ENCODE assay signal across 26 cellular contexts in the genomic region with DNA sequence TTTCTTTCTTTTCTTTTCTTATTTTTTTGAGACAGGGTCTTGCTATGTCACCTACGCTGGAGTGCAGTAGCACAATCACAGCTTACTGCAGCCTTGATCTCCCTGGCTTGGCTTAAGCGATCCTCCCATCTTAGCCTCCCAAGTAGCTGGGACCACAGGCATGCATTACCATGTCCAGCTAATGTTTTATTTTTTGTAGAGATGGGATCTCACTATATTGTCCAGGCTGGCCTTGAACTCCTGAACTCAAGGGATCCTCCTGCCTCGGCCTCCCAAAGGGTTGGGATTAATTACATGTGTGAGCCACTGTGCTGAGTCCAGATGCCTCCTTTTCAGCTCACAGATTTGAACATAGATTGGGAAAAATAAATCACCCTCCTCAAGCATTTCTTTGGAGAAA.
"Had no signal": no experiment of that assay in that cellular context is flagged by ENCODE, and none has a peak within 500 bp of the region (broad histone marks: within the 10 kb centered on the region; RNA-seq: fewer than 3 reads in every experiment).

No MANE protein-coding gene starts in this region.

- ATAC-seq: effector memory CD8-positive, alpha-beta T cell; esophagus mucosa; gastrocnemius medialis; heart right ventricle; left cardiac atrium; left lung; left ventricle myocardium superior; lower lobe of right lung; mucosa of descending colon; naive thymus-derived CD8-positive, alpha-beta T cell had no signal

- H3K27me3 ChIP-seq: colonic mucosa, esophagus squamous epithelium, gastrocnemius medialis, heart right ventricle, left lung had no signal

- H3K4me1 ChIP-seq: colonic mucosa, esophagus squamous epithelium, gastrocnemius medialis, heart right ventricle, left lung, lower lobe of right lung had no signal

- H3K27ac Mint-ChIP-seq: dendritic cell treated with granulocyte-macrophage colony-stimulating factor and Interleukin-4, amounts not matched to agents 40 ng/mL and 50 ng/mL, for 4 days; effector memory CD8-positive, alpha-beta T cell; mesothelial cell of epicardium; naive thymus-derived CD8-positive, alpha-beta T cell had no signal

- H3K36me3 ChIP-seq: colonic mucosa, esophagus squamous epithelium, gastrocnemius medialis, heart right ventricle, left lung, lower lobe of right lung had no signal

- H3K4me3 Mint-ChIP-seq: dendritic cell treated with granulocyte-macrophage colony-stimulating factor and Interleukin-4, amounts not matched to agents 40 ng/mL and 50 ng/mL, for 4 days; effector memory CD8-positive, alpha-beta T cell; mesothelial cell of epicardium; naive B cell; naive thymus-derived CD8-positive, alpha-beta T cell had no signal

- H3K9me3 Mint-ChIP-seq: dendritic cell treated with granulocyte-macrophage colony-stimulating factor and Interleukin-4, amounts not matched to agents 40 ng/mL and 50 ng/mL, for 4 days; effector memory CD8-positive, alpha-beta T cell; naive thymus-derived CD8-positive, alpha-beta T cell had no signal

- H3K4me3 ChIP-seq: colonic mucosa, esophagus squamous epithelium, gastrocnemius medialis, heart right ventricle, left lung, lower lobe of right lung, mucosa of descending colon had no signal

- H3K27ac ChIP-seq: colonic mucosa, epithelial cell of prostate, esophagus squamous epithelium, gastrocnemius medialis, heart right ventricle, left lung, lower lobe of right lung had no signal

- H3K36me3 Mint-ChIP-seq: naive B cell had no signal

- H3K4me1 Mint-ChIP-seq: naive B cell had no signal

- FAIRE-seq: keratinocyte had no signal

- DNase-seq: colonic mucosa; cortex of kidney; effector CD8-positive, alpha-beta T cell; effector memory CD8-positive, alpha-beta T cell; erythroblast; esophagus squamous epithelium; foreskin fibroblast; foreskin melanocyte; gastrocnemius medialis; glutamatergic neuron; head of caudate nucleus; heart right ventricle; hippocampal formation; left cardiac atrium; left lung; left ventricle myocardium superior; lower lobe of right lung; mesenchymal stem cell; mucosa of descending colon; naive B cell; naive thymus-derived CD8-positive, alpha-beta T cell had no signal

- H3K9me3 ChIP-seq: colonic mucosa, esophagus squamous epithelium, gastrocnemius medialis, lower lobe of right lung, mucosa of descending colon had no signal

- H3K27me3 Mint-ChIP-seq: dendritic cell treated with granulocyte-macrophage colony-stimulating factor and Interleukin-4, amounts not matched to agents 40 ng/mL and 50 ng/mL, for 4 days; effector memory CD8-positive, alpha-beta T cell; naive thymus-derived CD8-positive, alpha-beta T cell had no signal
